In the genomic region with DNA sequence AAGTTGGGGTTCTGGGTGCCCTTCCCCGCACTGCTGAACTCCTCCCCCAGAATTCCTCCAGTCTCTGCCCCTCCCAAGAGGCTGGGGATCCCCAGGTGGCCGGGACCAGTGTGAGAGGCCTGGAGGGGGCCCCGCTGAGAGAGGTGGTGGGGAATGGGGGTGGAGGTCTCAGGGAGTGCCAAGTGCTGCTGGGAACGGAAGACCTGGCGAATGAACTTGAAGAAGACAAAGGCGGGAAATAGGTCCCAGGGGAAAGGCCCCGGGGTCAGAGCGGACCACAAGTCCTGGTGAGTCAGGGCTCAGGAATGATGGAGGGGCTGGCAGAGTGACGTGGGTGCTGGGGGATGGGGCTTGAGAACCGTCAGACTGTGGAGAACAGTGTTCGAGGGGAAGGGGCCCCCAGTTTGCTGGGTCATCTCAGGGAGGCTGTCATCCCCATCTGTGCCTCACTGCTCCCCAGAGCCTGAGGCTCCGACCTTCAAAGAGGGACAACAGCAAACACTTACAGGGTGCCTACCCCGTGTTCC, we compare ENCODE assay signal across 8 cellular contexts. TPM values are rescaled to one million over a fixed set of nuclear protein-coding genes. Genes with fewer than 3 reads are reported as not detected.
A peak's percentile ranks its signal among the peaks of the same experiment; 100 is the strongest.
DNase-seq lines count a peak whose midpoint lies in the region; ATAC-seq and TF ChIP-seq lines count a peak whose summit lies in the region.

No MANE protein-coding gene starts in this region.

- peak overlapping the region; percentile 36 for H2BK5ac ChIP-seq in trophoblast cell (ENCODE audit: low read depth, low read length, poor library complexity)

- peak overlapping the region; percentile 59 for H4K8ac ChIP-seq in trophoblast cell (ENCODE audit: low read depth, low read length)

- peak; percentile 94 for DNase-seq in ELF-1 (ENCODE audit: low read depth, low spot score)
- DNase-seq in foreskin fibroblast, result peak; percentile 89 to 93
- peak in 1 of 2 donors; percentile 58 for DNase-seq in trophoblast cell
- DNase-seq in GF-D8 (lab: John Stamatoyannopoulos, UW), result no peak
- DNase-seq in OCI-LY7 (ENCODE audit: low spot score), result no peak

- H3K4me3 ChIP-seq in foreskin fibroblast (ENCODE audit: low read depth in 1 of 2, low read length in 2 of 2) (no peak overlapping the region), trophoblast cell (ENCODE audit: low read depth, low read length) (no peak overlapping the region), OCI-LY7 (ENCODE audit: low read depth, low read length, poor library complexity, severe bottlenecking) (no peak overlapping the region)

- peaks cover 13% of the 10 kb centered on the region for H3K27me3 ChIP-seq in trophoblast cell (ENCODE audit: insufficient read depth, low read length)

- ATAC-seq in HG02884 (IDR thresholded peaks at IDR 0.05; ENCODE audit: unreplicated experiment) (no peak), GM18505 (IDR thresholded peaks at IDR 0.05; ENCODE audit: unreplicated experiment) (no peak)

- H3K4me2 ChIP-seq in trophoblast cell (ENCODE audit: low read length) (peak overlapping the region; percentile 48), OCI-LY7 (ENCODE audit: low read length) (no peak overlapping the region)

- CTCF ChIA-PET in OCI-LY7 (lab: Charles Lee; ENCODE audit: unreplicated experiment), result no interaction called here

- WGBS in trophoblast cell (ENCODE audit: extremely low coverage, insufficient coverage, insufficient read length), result no CpG with 5 or more reads among the region's 13 CpGs

- BruUV-seq in OCI-LY7 (replicated peaks; lab: Mats Ljungman, UMichigan), result no TSS peak

- peak overlapping the region; percentile 90 for H2BK12ac ChIP-seq in trophoblast cell (ENCODE audit: low read length)

- H4K20me1 ChIP-seq in OCI-LY7 (ENCODE audit: insufficient read depth, low read length), result no peaks in the 10 kb centered on the region

- POLR2A ChIA-PET in OCI-LY7 (lab: Charles Lee), result no interaction called here

- no peak overlapping the region for H3K4ac ChIP-seq in trophoblast cell (ENCODE audit: low read depth, low read length)

- H3K4me1 ChIP-seq in trophoblast cell (ENCODE audit: control insufficient read depth in 1 of 2, insufficient read depth in 2 of 2, low read length in 2 of 2), result peaks cover 9 to 11% of the 10 kb centered on the region in 2 experiments
- H3K4me1 ChIP-seq in OCI-LY7 (ENCODE audit: insufficient read depth, low read length, poor library complexity, severe bottlenecking), result no peaks in the 10 kb centered on the region

- H3K9me3 ChIP-seq in trophoblast cell (ENCODE audit: insufficient read depth, low read depth, low read length), result no peaks in the 10 kb centered on the region
- H3K9me3 ChIP-seq in OCI-LY7 (ENCODE audit: low read length), result no peaks in the 10 kb centered on the region

- peak overlapping the region; percentile 33 for H3K14ac ChIP-seq in trophoblast cell (ENCODE audit: low read length)

- peak overlapping the region; percentile 67 for H4K91ac ChIP-seq in trophoblast cell (ENCODE audit: low read depth, low read length)

- H3K27ac ChIP-seq in trophoblast cell (ENCODE audit: low read depth, low read length) (no peak overlapping the region), OCI-LY7 (ENCODE audit: low read depth, low read length, poor library complexity, severe bottlenecking) (no peak overlapping the region)

- H3K9ac ChIP-seq in trophoblast cell (ENCODE audit: low read length), result no peak overlapping the region

- H2BK120ac ChIP-seq in trophoblast cell (ENCODE audit: insufficient read depth, low read length, poor library complexity), result peak overlapping the region; percentile 55

- no peak for TF ChIP-seq POLR2A in GM18505 (IDR thresholded peaks at IDR 0.05; ENCODE audit: borderline replicate concordance, extremely low read depth, insufficient read depth, insufficient read length)

- H3K9me2 ChIP-seq in OCI-LY7 (ENCODE audit: insufficient read depth, low read length), result no peaks in the 10 kb centered on the region

- H3K79me1 ChIP-seq in trophoblast cell (ENCODE audit: low read length), result peaks cover 9% of the 10 kb centered on the region

- peak overlapping the region; percentile 58 for H3K18ac ChIP-seq in trophoblast cell (ENCODE audit: low read length)

- H3K36me3 ChIP-seq in trophoblast cell (ENCODE audit: control insufficient read depth in 1 of 2, insufficient read depth in 2 of 2, low read length in 2 of 2) (no peaks in the 10 kb centered on the region), OCI-LY7 (ENCODE audit: insufficient read depth, low read length) (no peaks in the 10 kb centered on the region)

- peak overlapping the region; percentile 49 for H2AK5ac ChIP-seq in trophoblast cell (ENCODE audit: low read length)

- H3K79me2 ChIP-seq in trophoblast cell (ENCODE audit: control insufficient read depth, insufficient read depth, low read length, poor library complexity) (no peaks in the 10 kb centered on the region), OCI-LY7 (ENCODE audit: insufficient read depth, low read depth, low read length) (no peaks in the 10 kb centered on the region)

- H2AFZ ChIP-seq in trophoblast cell (ENCODE audit: insufficient read depth, low read length, poor library complexity), result no peak overlapping the region
- no peak overlapping the region for H2AFZ ChIP-seq in OCI-LY7 (ENCODE audit: low read length)

- no peak overlapping the region for H4K12ac ChIP-seq in trophoblast cell (ENCODE audit: low read depth, low read length)

- no peak overlapping the region for H3K23ac ChIP-seq in trophoblast cell (ENCODE audit: low read length)

- no peak for TF ChIP-seq CTCF in foreskin fibroblast (IDR thresholded peaks at IDR 0.05; ENCODE audit: low read depth, low read length)
- no peak for TF ChIP-seq CTCF in OCI-LY7 (conservative IDR thresholded peaks at IDR 0.05; ENCODE audit: low read length)

- intact Hi-C loops in OCI-LY7 (cut with micrococcal nuclease; ENCODE audit: unreplicated experiment), result no loop called here

TF ChIP-seq in PFSK-1, 5 proteins besides CTCF, POLR2A, EP300 and RAD21:
- peak; percentile 46 for TF ChIP-seq FOXP2 (optimal IDR thresholded peaks at IDR 0.05; ENCODE audit: borderline replicate concordance, extremely low read depth, extremely low read length, insufficient read depth)
- TF ChIP-seq REST (IDR thresholded peaks at IDR 0.05; ENCODE audit: insufficient read depth in 1 of 2, low read depth in 2 of 2, low read length in 2 of 2), result no peak

RNA-seq across cellular contexts. Expression of gene SEMA6B, which starts 15.8 kb away (rescaled TPM):
- 2.2 TPM for polyA plus RNA-seq in PFSK-1 (2012; ENCODE audit: insufficient read length, low read depth)
- polyA plus RNA-seq in trophoblast cell (2013), result 0.36 and 0.38 TPM in 2 replicates
- 0.05 TPM in 1 of 2 replicates, not detected in the other for total RNA-seq in OCI-LY7 (2014; rRNA removed; shearing (Covaris generic))
- total RNA-seq in OCI-LY7 (2022), result not detected in 2 replicates

RNA-seq across cellular contexts. Expression of gene LRG1, which starts 35.5 kb away (rescaled TPM):
- polyA plus RNA-seq in PFSK-1 (2012; ENCODE audit: insufficient read length, low read depth), result 0.13 TPM
- polyA plus RNA-seq in trophoblast cell (2013), result 1.7 and 1.8 TPM in 2 replicates
- total RNA-seq in OCI-LY7 (2014; rRNA removed; shearing (Covaris generic)), result 0.67 and 1.6 TPM in 2 replicates
- total RNA-seq in OCI-LY7 (2022), result 1.8 and 1.9 TPM in 2 replicates

RNA-seq across cellular contexts. Expression of gene PLIN5, which starts 40.3 kb away (rescaled TPM):
- 0.23 TPM for polyA plus RNA-seq in PFSK-1 (2012; ENCODE audit: insufficient read length, low read depth)
- 0.17 and 0.22 TPM in 2 replicates for polyA plus RNA-seq in trophoblast cell (2013)
- 0.67 and 0.85 TPM in 2 replicates for total RNA-seq in OCI-LY7 (2014; rRNA removed; shearing (Covaris generic))
- total RNA-seq in OCI-LY7 (2022), result 1.9 and 2.2 TPM in 2 replicates

RNA-seq across cellular contexts. Expression of gene PLIN4, which starts 57.0 kb away (rescaled TPM):
- polyA plus RNA-seq in PFSK-1 (2012; ENCODE audit: insufficient read length, low read depth), result 6.0 TPM
- 0.48 and 0.50 TPM in 2 replicates for polyA plus RNA-seq in trophoblast cell (2013)
- total RNA-seq in OCI-LY7 (2014; rRNA removed; shearing (Covaris generic)), result 0.13 TPM in 1 of 2 replicates, not detected in the other
- total RNA-seq in OCI-LY7 (2022), result 0.24 and 0.32 TPM in 2 replicates

Comparison
In these comparisons a context has a peak if more than half of its experiments do, and no peak if none do; other contexts are left out.
1. DNase-seq: peak in ELF-1 (single experiment) and foreskin fibroblast (2 of 2); none in GF-D8 (single experiment) and OCI-LY7 (single experiment).